In the genomic region with DNA sequence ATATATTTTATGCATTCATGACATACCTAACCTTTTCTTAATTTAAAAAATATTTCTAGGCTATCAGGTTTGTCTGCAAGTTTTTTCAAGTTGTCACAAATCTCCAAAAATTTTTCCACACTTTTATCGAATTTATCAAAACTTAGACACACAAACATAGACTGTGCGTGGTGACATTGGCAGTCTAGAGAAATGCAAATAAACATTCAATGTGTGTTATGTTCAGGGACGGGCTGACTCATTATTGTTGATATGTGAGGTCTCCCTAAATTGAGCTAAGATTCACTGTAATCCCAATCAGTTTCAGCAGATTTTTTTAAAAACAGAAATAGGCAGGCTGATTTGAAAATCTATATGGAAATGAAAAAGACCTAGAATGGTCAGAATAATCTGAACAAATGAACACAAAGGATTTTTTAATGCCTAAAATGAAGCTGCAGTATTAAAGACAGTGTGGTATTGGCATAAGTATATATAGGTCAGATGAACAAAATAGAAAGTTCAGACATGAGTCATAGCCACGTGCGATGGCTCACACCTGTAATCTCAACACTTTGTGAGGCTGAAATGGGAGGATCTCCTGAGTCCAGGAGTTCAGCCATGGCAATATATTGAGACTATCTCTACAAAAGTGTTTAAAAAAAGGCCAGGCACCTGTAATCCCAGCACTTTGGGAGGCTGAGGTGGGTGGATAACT, we compare ENCODE assay signal across 8 cellular contexts. TPM values are rescaled to one million over a fixed set of nuclear protein-coding genes. Genes with fewer than 3 reads are reported as not detected.
DNase-seq lines count a peak whose midpoint lies in the region; ATAC-seq and TF ChIP-seq lines count a peak whose summit lies in the region.

No MANE protein-coding gene starts in this region.

- no peaks in the 10 kb centered on the region for H3K36me3 Mint-ChIP-seq in activated CD4-positive, alpha-beta memory T cell treated with anti-CD3 and anti-CD28 coated beads for 36 hours
- no peaks in the 10 kb centered on the region for H3K36me3 Mint-ChIP-seq in activated CD4-positive, alpha-beta memory T cell treated with anti-CD3 and anti-CD28 coated beads, Interleukin-2, amount 10 ng/mL, durations not matched to agents 7 days and 5 days (ENCODE audit: low read depth)

- intact Hi-C loops in activated CD4-positive, alpha-beta memory T cell treated with anti-CD3 and anti-CD28 coated beads for 36 hours (cut with micrococcal nuclease), result no loop called here
- intact Hi-C loops in PC-9 (cut with micrococcal nuclease; ENCODE audit: unreplicated experiment), result no loop called here

- no peak for TF ChIP-seq CTCF in PC-9 (conservative IDR thresholded peaks at IDR 0.05)

- peak; percentile 84 for ATAC-seq in HG02798 (IDR thresholded peaks at IDR 0.05; ENCODE audit: poor library complexity, unreplicated experiment)

- H3K9me3 ChIP-seq in PC-9 (ENCODE audit: insufficient read depth, low read depth), result no peaks in the 10 kb centered on the region
- H3K9me3 ChIP-seq in effector memory CD4-positive, alpha-beta T cell (ENCODE audit: control insufficient read depth, low read length), result no peaks in the 10 kb centered on the region

- H3K4me2 ChIP-seq in PC-9, result peak overlapping the region; percentile 60

- POLR2A ChIA-PET in activated CD4-positive, alpha-beta memory T cell treated with anti-CD3 and anti-CD28 coated beads for 36 hours (lab: Charles Lee), result no interaction called here
- POLR2A ChIA-PET in activated CD4-positive, alpha-beta memory T cell treated with anti-CD3 and anti-CD28 coated beads, Interleukin-2, amount 10 ng/mL, durations not matched to agents 7 days and 5 days (lab: Charles Lee), result no interaction called here
- POLR2A ChIA-PET in PC-9 (lab: Charles Lee; ENCODE audit: unreplicated experiment), result no interaction called here

- no TSS peak for BruUV-seq in PC-9 (replicated peaks; lab: Mats Ljungman, UMichigan)

- no peak overlapping the region for H2AFZ ChIP-seq in PC-9

- no peak overlapping the region for H3K4me3 Mint-ChIP-seq in activated CD4-positive, alpha-beta memory T cell treated with anti-CD3 and anti-CD28 coated beads for 36 hours
- H3K4me3 Mint-ChIP-seq in activated CD4-positive, alpha-beta memory T cell treated with anti-CD3 and anti-CD28 coated beads, Interleukin-2, amount 10 ng/mL, durations not matched to agents 7 days and 5 days, result no peak overlapping the region

- H3K9me3 Mint-ChIP-seq in activated CD4-positive, alpha-beta memory T cell treated with anti-CD3 and anti-CD28 coated beads for 36 hours, result no peaks in the 10 kb centered on the region
- H3K9me3 Mint-ChIP-seq in activated CD4-positive, alpha-beta memory T cell treated with anti-CD3 and anti-CD28 coated beads, Interleukin-2, amount 10 ng/mL, durations not matched to agents 7 days and 5 days, result no peaks in the 10 kb centered on the region

- H3K27ac ChIP-seq in PC-9, result peak overlapping the region; percentile 70
- no peak overlapping the region for H3K27ac ChIP-seq in effector memory CD4-positive, alpha-beta T cell (ENCODE audit: insufficient read depth, low read length, poor library complexity, severe bottlenecking)

- peaks cover 33% of the 10 kb centered on the region for H4K20me1 ChIP-seq in PC-9 (ENCODE audit: insufficient read depth)

- no peak overlapping the region for H3K4me3 ChIP-seq in PC-9
- no peak overlapping the region for H3K4me3 ChIP-seq in effector memory CD4-positive, alpha-beta T cell (ENCODE audit: insufficient read depth, low read depth, low read length, poor library complexity, severe bottlenecking)

- H3K79me2 ChIP-seq in PC-9 (ENCODE audit: low read depth), result peaks cover 91% of the 10 kb centered on the region

- H3K36me3 ChIP-seq in PC-9 (ENCODE audit: low read depth), result no peaks in the 10 kb centered on the region
- no peaks in the 10 kb centered on the region for H3K36me3 ChIP-seq in effector memory CD4-positive, alpha-beta T cell (ENCODE audit: control insufficient read depth, insufficient read depth, low read length)

- peak; percentile 57 for DNase-seq in activated CD4-positive, alpha-beta memory T cell treated with anti-CD3 and anti-CD28 coated beads for 36 hours
- DNase-seq in activated CD4-positive, alpha-beta memory T cell treated with anti-CD3 and anti-CD28 coated beads, Interleukin-2, amount 10 ng/mL, durations not matched to agents 7 days and 5 days, result no peak
- DNase-seq in PC-9, result peak; percentile 20 to 80
- peak; percentile 18 to 20 for DNase-seq in stimulated activated CD4-positive, alpha-beta T cell treated with anti-CD3 and anti-CD28 coated beads, Interleukin-2, amount 100 ng/mL, for 24 hours
- DNase-seq in AG20443 (ENCODE audit: low spot score), result no peak
- no peak for DNase-seq in DMS 273 treated with DMSO at 0.1 percent for 48 hours (lab: John Stamatoyannopoulos, UW)
- no peak for DNase-seq in effector memory CD4-positive, alpha-beta T cell

- H3K4me1 Mint-ChIP-seq in activated CD4-positive, alpha-beta memory T cell treated with anti-CD3 and anti-CD28 coated beads for 36 hours (ENCODE audit: low read depth), result peaks cover 15% of the 10 kb centered on the region
- peaks cover 7% of the 10 kb centered on the region for H3K4me1 Mint-ChIP-seq in activated CD4-positive, alpha-beta memory T cell treated with anti-CD3 and anti-CD28 coated beads, Interleukin-2, amount 10 ng/mL, durations not matched to agents 7 days and 5 days

- peaks cover 35% of the 10 kb centered on the region for H3K4me1 ChIP-seq in PC-9 (replicated peaks; ENCODE audit: insufficient read depth)
- H3K4me1 ChIP-seq in effector memory CD4-positive, alpha-beta T cell (ENCODE audit: control insufficient read depth, insufficient read depth, low read length, poor library complexity, severe bottlenecking), result no peaks in the 10 kb centered on the region

- H3K27me3 ChIP-seq in PC-9 (ENCODE audit: insufficient read depth, low read depth), result no peaks in the 10 kb centered on the region
- no peaks in the 10 kb centered on the region for H3K27me3 ChIP-seq in effector memory CD4-positive, alpha-beta T cell (replicated peaks; ENCODE audit: control insufficient read depth, insufficient read depth, low read length, poor library complexity, severe bottlenecking)

- no peaks in the 10 kb centered on the region for H3K9me2 ChIP-seq in PC-9 (ENCODE audit: insufficient read depth)

- no peak overlapping the region for H3K27ac Mint-ChIP-seq in activated CD4-positive, alpha-beta memory T cell treated with anti-CD3 and anti-CD28 coated beads for 36 hours
- H3K27ac Mint-ChIP-seq in activated CD4-positive, alpha-beta memory T cell treated with anti-CD3 and anti-CD28 coated beads, Interleukin-2, amount 10 ng/mL, durations not matched to agents 7 days and 5 days, result no peak overlapping the region

- peaks cover 28% of the 10 kb centered on the region for H3F3A ChIP-seq in PC-9 (ENCODE audit: insufficient read depth, low read depth)

- CTCF ChIA-PET in activated CD4-positive, alpha-beta memory T cell treated with anti-CD3 and anti-CD28 coated beads for 36 hours (lab: Charles Lee), result interaction anchor here (1.3 kb wide), 1 partner anchor 19 kb away, joined by 4 read pairs; a partner anchor contains a TSS
- CTCF ChIA-PET in activated CD4-positive, alpha-beta memory T cell treated with anti-CD3 and anti-CD28 coated beads, Interleukin-2, amount 10 ng/mL, durations not matched to agents 7 days and 5 days (lab: Charles Lee), result no interaction called here
- CTCF ChIA-PET in PC-9 (lab: Charles Lee), result no interaction called here

- H3K27me3 Mint-ChIP-seq in activated CD4-positive, alpha-beta memory T cell treated with anti-CD3 and anti-CD28 coated beads for 36 hours, result no peaks in the 10 kb centered on the region
- H3K27me3 Mint-ChIP-seq in activated CD4-positive, alpha-beta memory T cell treated with anti-CD3 and anti-CD28 coated beads, Interleukin-2, amount 10 ng/mL, durations not matched to agents 7 days and 5 days, result no peaks in the 10 kb centered on the region

RNA-seq across cellular contexts. Expression of a gene that starts 19.2 kb away (rescaled TPM):
- 10 to 100 TPM; 14.1 to 14.6 TPM for total RNA-seq in activated CD4-positive, alpha-beta memory T cell treated with anti-CD3 and anti-CD28 coated beads for 36 hours
- 10 to 100 TPM; 12.3 to 12.6 TPM for total RNA-seq in activated CD4-positive, alpha-beta memory T cell treated with anti-CD3 and anti-CD28 coated beads, Interleukin-2, amount 10 ng/mL, durations not matched to agents 7 days and 5 days
- 18.2 and 22.3 TPM in 2 replicates for total RNA-seq in PC-9 (2021)

RNA-seq across cellular contexts. Expression of a gene that starts 53.8 kb away (rescaled TPM):
- total RNA-seq in activated CD4-positive, alpha-beta memory T cell treated with anti-CD3 and anti-CD28 coated beads for 36 hours, result 100 to 1,000 TPM; 139 to 140 TPM
- 100 to 1,000 TPM in 1 of 2 experiments, 10 to 100 TPM in 1; 98.7 to 100 TPM for total RNA-seq in activated CD4-positive, alpha-beta memory T cell treated with anti-CD3 and anti-CD28 coated beads, Interleukin-2, amount 10 ng/mL, durations not matched to agents 7 days and 5 days
- total RNA-seq in PC-9 (2021), result 142 and 162 TPM in 2 replicates

Comparison
In these comparisons a context has a peak if more than half of its experiments do, and no peak if none do; other contexts are left out.
1. DNase-seq: peak in activated CD4-positive, alpha-beta memory T cell treated with anti-CD3 and anti-CD28 coated beads for 36 hours (single experiment), PC-9 (2 of 2) and stimulated activated CD4-positive, alpha-beta T cell treated with anti-CD3 and anti-CD28 coated beads, Interleukin-2, amount 100 ng/mL, for 24 hours (2 of 2); none in activated CD4-positive, alpha-beta memory T cell treated with anti-CD3 and anti-CD28 coated beads, Interleukin-2, amount 10 ng/mL, durations not matched to agents 7 days and 5 days (single experiment), AG20443 (single experiment), DMS 273 treated with DMSO at 0.1 percent for 48 hours (single experiment) and effector memory CD4-positive, alpha-beta T cell (0 of 3).